ENCODE assay signal across 23 cellular contexts in the genomic region with DNA sequence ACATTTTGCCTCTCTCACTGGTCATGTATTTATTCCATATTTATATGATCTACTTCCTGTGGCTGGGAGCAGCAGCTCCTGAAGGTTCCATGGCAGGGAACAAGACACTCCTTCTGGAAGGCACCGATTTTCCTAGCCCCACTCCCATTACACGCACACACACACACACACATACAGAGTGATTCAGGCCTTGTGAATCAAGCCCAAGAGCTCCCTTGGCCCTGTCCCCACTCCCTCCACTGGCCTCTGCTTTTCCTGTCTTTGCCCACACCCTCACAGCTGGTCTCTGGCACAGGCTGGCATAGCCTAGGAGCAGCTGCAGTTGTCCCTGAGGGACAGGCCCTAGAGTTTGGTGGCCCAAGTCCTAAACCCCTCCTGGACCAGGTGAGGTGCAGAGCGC.
A peak's percentile ranks its signal among the peaks of the same experiment; 100 is the strongest.
DNase-seq lines count a peak whose midpoint lies in the region; ATAC-seq, FAIRE-seq and TF ChIP-seq lines count a peak whose summit lies in the region.
"Had no signal": no experiment of that assay in that cellular context is flagged by ENCODE, and none has a peak within 500 bp of the region (broad histone marks: within the 10 kb centered on the region; RNA-seq: fewer than 3 reads in every experiment).

No MANE protein-coding gene starts in this region.

- ATAC-seq in GM23338 = no peak
- ATAC-seq in stimulated activated naive CD8-positive, alpha-beta T cell treated with anti-CD3 and anti-CD28 coated beads, Interleukin-15, amount 100 ng/mL, for 72 hours = no peak
- ATAC-seq: SK-N-SH treated with all-trans-retinoic acid at 6 μM for 48 hours had no signal

- no peak overlapping the region for H2AFZ ChIP-seq in GM23338
- H2AFZ ChIP-seq in osteoblast (ENCODE audit: low read length) = no peak overlapping the region

- FAIRE-seq in H54 (lab: Jason Lieb, UNC) = no peak
- FAIRE-seq: endothelial cell of umbilical vein, G401.6 had no signal

- no peaks in the 10 kb centered on the region for H4K20me1 ChIP-seq in GM23338 (replicated peaks; ENCODE audit: insufficient read depth)
- no peaks in the 10 kb centered on the region for H4K20me1 ChIP-seq in osteoblast (ENCODE audit: insufficient read depth, low read length)

- H3K27me3 ChIP-seq in GM23338 (ENCODE audit: insufficient read depth) = no peaks in the 10 kb centered on the region
- H3K27me3 ChIP-seq in MG63 = no peaks in the 10 kb centered on the region
- no peaks in the 10 kb centered on the region for H3K27me3 ChIP-seq in osteoblast (ENCODE audit: insufficient read depth, low read length)
- peaks cover 1% of the 10 kb centered on the region; the same call in 1 of the 2 replicates for H3K27me3 ChIP-seq in BE2C
- H3K27me3 ChIP-seq: breast epithelium had no signal

- H3K9me3 ChIP-seq in MG63 (no peaks in the 10 kb centered on the region), osteoblast (ENCODE audit: low read depth, low read length) (no peaks in the 10 kb centered on the region), BE2C (no peaks in the 10 kb centered on the region)
- H3K9me3 ChIP-seq: breast epithelium had no signal

- no peaks in the 10 kb centered on the region for H3K36me3 ChIP-seq in GM23338 (ENCODE audit: insufficient read depth)
- peaks cover 13% of the 10 kb centered on the region for H3K36me3 ChIP-seq in MG63
- no peaks in the 10 kb centered on the region for H3K36me3 ChIP-seq in osteoblast (ENCODE audit: insufficient read depth, low read length)
- no peaks in the 10 kb centered on the region for H3K36me3 ChIP-seq in BE2C
- H3K36me3 ChIP-seq: breast epithelium had no signal

- H3K36me3 Mint-ChIP-seq in GM23338 (ENCODE audit: low read depth) (peaks cover 14% of the 10 kb centered on the region), chondrocyte (ENCODE audit: low read depth) (peaks cover 37% of the 10 kb centered on the region)

- H3K79me2 ChIP-seq in GM23338 (replicated peaks; ENCODE audit: insufficient read depth) (no peaks in the 10 kb centered on the region), osteoblast (ENCODE audit: insufficient read depth, low read length) (no peaks in the 10 kb centered on the region)

- DNase-seq in GM23338 (ENCODE audit: low spot score) (no peak), MG63 (peak; percentile 85), chondrocyte (ENCODE audit: low spot score) (no peak), osteoblast (ENCODE audit: insufficient read length, low spot score, missing footprints) (peak; percentile 59), BE2C (no peak), H54 (ENCODE audit: insufficient read length, low spot score) (no peak)
- DNase-seq in stimulated activated naive CD8-positive, alpha-beta T cell treated with anti-CD3 and anti-CD28 coated beads, Interleukin-15, amount 100 ng/mL, for 72 hours = no peak
- DNase-seq: foreskin melanocyte; H7; Kasumi-1; naive B cell; NCI-H187; NCI-H82; RPMI8226; stimulated activated CD4-positive, alpha-beta T cell treated with anti-CD3 and anti-CD28 coated beads, Interleukin-2, amount 100 ng/mL, for 24 hours; stimulated activated naive CD4-positive, alpha-beta T cell treated with Interleukin-2 at 50 U/mL for 16 hours; T1000 had no signal

- H3K27ac ChIP-seq in GM23338 (ENCODE audit: low read depth) (no peak overlapping the region), osteoblast (ENCODE audit: low read depth, low read length) (no peak overlapping the region)
- H3K27ac ChIP-seq: breast epithelium had no signal

- H3K4me2 ChIP-seq in GM23338 (no peak overlapping the region), osteoblast (ENCODE audit: insufficient read depth, low read length) (no peak overlapping the region)

- H3K4me3 Mint-ChIP-seq in GM23338 (no peak overlapping the region), chondrocyte (ENCODE audit: unreplicated experiment) (no peak overlapping the region)
- H3K4me3 Mint-ChIP-seq in stimulated activated naive CD8-positive, alpha-beta T cell treated with anti-CD3 and anti-CD28 coated beads, Interleukin-15, amount 100 ng/mL, for 72 hours = no peak overlapping the region
- H3K4me3 Mint-ChIP-seq: dendritic cell treated with granulocyte-macrophage colony-stimulating factor and Interleukin-4, amounts not matched to agents 40 ng/mL and 50 ng/mL, for 4 days; type B pancreatic cell had no signal

- H3F3A ChIP-seq in GM23338 (replicated peaks; ENCODE audit: low read depth) = no peaks in the 10 kb centered on the region

- no peaks in the 10 kb centered on the region for H3K9me2 ChIP-seq in GM23338 (ENCODE audit: insufficient read depth)

- no peak for TF ChIP-seq POLR2A in H54 (IDR thresholded peaks at IDR 0.05; ENCODE audit: low read depth, low read length)

- H3K9me3 Mint-ChIP-seq in GM23338 (peaks cover 4% of the 10 kb centered on the region), chondrocyte (ENCODE audit: low read depth) (no peaks in the 10 kb centered on the region)
- no peaks in the 10 kb centered on the region for H3K9me3 Mint-ChIP-seq in stimulated activated naive CD8-positive, alpha-beta T cell treated with anti-CD3 and anti-CD28 coated beads, Interleukin-15, amount 100 ng/mL, for 72 hours
- H3K9me3 Mint-ChIP-seq: dendritic cell treated with granulocyte-macrophage colony-stimulating factor and Interleukin-4, amounts not matched to agents 40 ng/mL and 50 ng/mL, for 4 days; type B pancreatic cell had no signal

- 0 out of 2 replicates have a peak overlapping the region, but pooled peaks have one; percentile 47 for H3K27ac Mint-ChIP-seq in GM23338
- H3K27ac Mint-ChIP-seq in chondrocyte (ENCODE audit: unreplicated experiment) = peak overlapping the region; percentile 12
- no peak overlapping the region for H3K27ac Mint-ChIP-seq in stimulated activated naive CD8-positive, alpha-beta T cell treated with anti-CD3 and anti-CD28 coated beads, Interleukin-15, amount 100 ng/mL, for 72 hours
- H3K27ac Mint-ChIP-seq: dendritic cell treated with granulocyte-macrophage colony-stimulating factor and Interleukin-4, amounts not matched to agents 40 ng/mL and 50 ng/mL, for 4 days; naive B cell; type B pancreatic cell had no signal

- peaks cover 5% of the 10 kb centered on the region for H3K27me3 Mint-ChIP-seq in GM23338 (ENCODE audit: insufficient read depth, low read depth, poor library complexity)
- no peaks in the 10 kb centered on the region for H3K27me3 Mint-ChIP-seq in chondrocyte (ENCODE audit: low read depth)
- H3K27me3 Mint-ChIP-seq in stimulated activated naive CD8-positive, alpha-beta T cell treated with anti-CD3 and anti-CD28 coated beads, Interleukin-15, amount 100 ng/mL, for 72 hours = peaks cover 42% of the 10 kb centered on the region
- H3K27me3 Mint-ChIP-seq: type B pancreatic cell had no signal

- H3K4me1 ChIP-seq in GM23338 (ENCODE audit: insufficient read depth) (peaks cover 12% of the 10 kb centered on the region), osteoblast (ENCODE audit: insufficient read depth, low read length) (no peaks in the 10 kb centered on the region), BE2C (no peaks in the 10 kb centered on the region)
- H3K4me1 ChIP-seq: breast epithelium had no signal

- no peak overlapping the region for H3K4me3 ChIP-seq in GM23338
- H3K4me3 ChIP-seq in MG63 = no peak overlapping the region
- H3K4me3 ChIP-seq in osteoblast (ENCODE audit: insufficient read depth, low read length) = no peak overlapping the region
- H3K4me3 ChIP-seq in BE2C (ENCODE audit: low read depth, low read length) = no peak overlapping the region

- peaks cover 13% of the 10 kb centered on the region; the same call in 2 of the 3 replicates for H3K4me1 Mint-ChIP-seq in GM23338
- H3K4me1 Mint-ChIP-seq in chondrocyte (ENCODE audit: low read depth) = peaks cover 5% of the 10 kb centered on the region
- no peaks in the 10 kb centered on the region for H3K4me1 Mint-ChIP-seq in stimulated activated naive CD8-positive, alpha-beta T cell treated with anti-CD3 and anti-CD28 coated beads, Interleukin-15, amount 100 ng/mL, for 72 hours

- TF ChIP-seq CTCF in GM23338 (conservative IDR thresholded peaks at IDR 0.05; ENCODE audit: low read depth in 2 of 2) = no peak
- TF ChIP-seq CTCF in chondrocyte (IDR thresholded peaks at IDR 0.05) = no peak
- TF ChIP-seq CTCF in osteoblast (IDR thresholded peaks at IDR 0.05; ENCODE audit: extremely low read depth, low read depth, low read length) = no peak
- no peak for TF ChIP-seq CTCF in BE2C (IDR thresholded peaks at IDR 0.05; ENCODE audit: low read depth, low read length)

TF ChIP-seq in GM23338, 12 proteins besides CTCF, POLR2A, EP300 and RAD21:
- TF ChIP-seq ZNF331 (CRISPR knock-in tag; IDR thresholded peaks at IDR 0.05; ENCODE audit: low read depth) = no peak
- TF ChIP-seq, protein P1, sequence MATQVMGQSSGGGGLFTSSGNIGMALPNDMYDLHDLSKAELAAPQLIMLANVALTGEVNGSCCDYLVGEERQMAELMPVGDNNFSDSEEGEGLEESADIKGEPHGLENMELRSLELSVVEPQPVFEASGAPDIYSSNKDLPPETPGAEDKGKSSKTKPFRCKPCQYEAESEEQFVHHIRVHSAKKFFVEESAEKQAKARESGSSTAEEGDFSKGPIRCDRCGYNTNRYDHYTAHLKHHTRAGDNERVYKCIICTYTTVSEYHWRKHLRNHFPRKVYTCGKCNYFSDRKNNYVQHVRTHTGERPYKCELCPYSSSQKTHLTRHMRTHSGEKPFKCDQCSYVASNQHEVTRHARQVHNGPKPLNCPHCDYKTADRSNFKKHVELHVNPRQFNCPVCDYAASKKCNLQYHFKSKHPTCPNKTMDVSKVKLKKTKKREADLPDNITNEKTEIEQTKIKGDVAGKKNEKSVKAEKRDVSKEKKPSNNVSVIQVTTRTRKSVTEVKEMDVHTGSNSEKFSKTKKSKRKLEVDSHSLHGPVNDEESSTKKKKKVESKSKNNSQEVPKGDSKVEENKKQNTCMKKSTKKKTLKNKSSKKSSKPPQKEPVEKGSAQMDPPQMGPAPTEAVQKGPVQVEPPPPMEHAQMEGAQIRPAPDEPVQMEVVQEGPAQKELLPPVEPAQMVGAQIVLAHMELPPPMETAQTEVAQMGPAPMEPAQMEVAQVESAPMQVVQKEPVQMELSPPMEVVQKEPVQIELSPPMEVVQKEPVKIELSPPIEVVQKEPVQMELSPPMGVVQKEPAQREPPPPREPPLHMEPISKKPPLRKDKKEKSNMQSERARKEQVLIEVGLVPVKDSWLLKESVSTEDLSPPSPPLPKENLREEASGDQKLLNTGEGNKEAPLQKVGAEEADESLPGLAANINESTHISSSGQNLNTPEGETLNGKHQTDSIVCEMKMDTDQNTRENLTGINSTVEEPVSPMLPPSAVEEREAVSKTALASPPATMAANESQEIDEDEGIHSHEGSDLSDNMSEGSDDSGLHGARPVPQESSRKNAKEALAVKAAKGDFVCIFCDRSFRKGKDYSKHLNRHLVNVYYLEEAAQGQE (IDR thresholded peaks at IDR 0.05; ENCODE audit: unreplicated experiment) = no peak
- TF ChIP-seq NANOG (IDR thresholded peaks at IDR 0.05; ENCODE audit: borderline replicate concordance) = no peak
- TF ChIP-seq JUNB (IDR thresholded peaks at IDR 0.05; ENCODE audit: unreplicated experiment) = no peak
- TF ChIP-seq POLR2AphosphoS5 (IDR thresholded peaks at IDR 0.05; ENCODE audit: low read depth) = no peak
- TF ChIP-seq STAT1 (IDR thresholded peaks at IDR 0.05; ENCODE audit: unreplicated experiment) = no peak
- TF ChIP-seq EZH2 (IDR thresholded peaks at IDR 0.05; ENCODE audit: low read depth, unreplicated experiment) = no peak
- TF ChIP-seq CREB1 (CRISPR knock-in tag; IDR thresholded peaks at IDR 0.05; ENCODE audit: low read depth) = no peak

Comparison
In these comparisons a context has a peak if more than half of its experiments do, and no peak if none do; other contexts are left out.
1. DNase-seq: peak in MG63 (single experiment) and osteoblast (single experiment); none in GM23338 (single experiment), chondrocyte (single experiment), BE2C (single experiment), stimulated activated naive CD8-positive, alpha-beta T cell treated with anti-CD3 and anti-CD28 coated beads, Interleukin-15, amount 100 ng/mL, for 72 hours (0 of 2) and H54 (single experiment).
2. H3K27ac Mint-ChIP-seq: peak in GM23338 (single experiment) and chondrocyte (single experiment); none in stimulated activated naive CD8-positive, alpha-beta T cell treated with anti-CD3 and anti-CD28 coated beads, Interleukin-15, amount 100 ng/mL, for 72 hours (0 of 2).